9 cellular contexts compared by ENCODE assay signal in genomic region chr3:94064243-94064642, GRCh38. TPM values are rescaled to one million over a fixed set of nuclear protein-coding genes. Genes with fewer than 3 reads are reported as not detected.
DNase-seq lines count a peak whose midpoint lies in the region; ATAC-seq, FAIRE-seq and TF ChIP-seq lines count a peak whose summit lies in the region.
"Had no signal": no experiment of that assay in that cellular context is flagged by ENCODE, and none has a peak within 500 bp of the region (broad histone marks: within the 10 kb centered on the region; RNA-seq: fewer than 3 reads in every experiment).

No MANE protein-coding gene starts in this region.

- H3K27ac ChIP-seq in H1 (ENCODE audit: low read depth, low read length), result no peak overlapping the region

- no peak for FAIRE-seq in H1 (lab: Jason Lieb, UNC)

- CTCF ChIA-PET in H1 (lab: Charles Lee; ENCODE audit: partially characterized antibody), result no interaction called here

- no peak overlapping the region for H2BK120ac ChIP-seq in H1 (replicated peaks; ENCODE audit: low read depth, low read length)

- 91% methylated on average over 4 of the region's 4 CpGs; no CpG with 5 or more reads in 1 of the 2 experiments for whole genome bisulfite sequencing in H1 (ENCODE audit: extremely low coverage in 1 of 2, insufficient coverage in 1 of 2, insufficient read length in 1 of 2, insufficient replicate concordance in 2 of 2, low coverage in 1 of 2, low lambda C conversion rate in 2 of 2, missing lambda C conversion rate in 1 of 2), 2 experiments

- H3K4me1 Mint-ChIP-seq in progenitor cell of endocrine pancreas (ENCODE audit: low read depth), result peaks cover 26% of the 10 kb centered on the region

- no peak overlapping the region for H2AFZ ChIP-seq in H1 (ENCODE audit: low read length)

- peaks cover 17% of the 10 kb centered on the region for H3K36me3 Mint-ChIP-seq in progenitor cell of endocrine pancreas (ENCODE audit: insufficient read depth)

- H3K9me3 Mint-ChIP-seq in progenitor cell of endocrine pancreas (ENCODE audit: low read depth), result no peaks in the 10 kb centered on the region

- H3K23me2 ChIP-seq in H1 (ENCODE audit: low read depth, low read length), result peaks cover 7% of the 10 kb centered on the region; the same call in 1 of the 2 replicates

- TF ChIP-seq POLR2A in H1 (IDR thresholded peaks at IDR 0.05; ENCODE audit: control extremely low read depth in 1 of 2, low read depth in 2 of 2, low read length in 2 of 2), result no peak

- no peak overlapping the region for H3K18ac ChIP-seq in H1 (ENCODE audit: extremely low read depth, low read length)

- TF ChIP-seq EP300 in H1 (IDR thresholded peaks at IDR 0.05; ENCODE audit: borderline replicate concordance in 1 of 2, low read depth in 2 of 2, low read length in 2 of 2), result no peak

- POLR2A ChIA-PET in H1 (lab: Charles Lee; ENCODE audit: partially characterized antibody), result no interaction called here

- H4K91ac ChIP-seq in H1 (replicated peaks; ENCODE audit: insufficient read length, low read length), result no peak overlapping the region

- no peak overlapping the region for H4K8ac ChIP-seq in H1 (ENCODE audit: extremely low read depth, insufficient read depth, low read length)

- peak overlapping the region in 1 of 4 experiments; percentile 82; a peak in 2 of 8 replicates for H3K4me3 ChIP-seq in H1 (ENCODE audit: extremely low read depth in 1 of 4, insufficient read depth in 2 of 4, low read depth in 3 of 4, low read length in 4 of 4)

- no peaks in the 10 kb centered on the region; a peak in 1 of 4 replicates for H3K9me3 ChIP-seq in H1 (ENCODE audit: insufficient read depth in 2 of 2, low read depth in 1 of 2, low read length in 1 of 2)

- H3K79me1 ChIP-seq in H1 (ENCODE audit: low read depth, low read length), result no peaks in the 10 kb centered on the region; the same call in 1 of the 2 replicates

- no peak overlapping the region for H2BK15ac ChIP-seq in H1 (ENCODE audit: low read length)

- H3K9ac ChIP-seq in H1 (replicated peaks in 1 of 4; ENCODE audit: extremely low read depth in 1 of 4, low read depth in 3 of 4, low read length in 3 of 4), result no peak overlapping the region

- no peak overlapping the region for H2BK5ac ChIP-seq in H1 (ENCODE audit: low read depth, low read length)

- H3K79me2 ChIP-seq in H1 (ENCODE audit: control insufficient read depth in 1 of 2, insufficient read depth in 2 of 2, low read length in 2 of 2), result peaks cover 0 to 4% of the 10 kb centered on the region in 2 experiments; a peak in 1 of 4 replicates

- no peaks in the 10 kb centered on the region; a peak in 1 of 8 replicates for H3K36me3 ChIP-seq in H1 (ENCODE audit: control insufficient read depth in 2 of 4, insufficient read depth in 4 of 4, low read length in 3 of 4)

- H4K5ac ChIP-seq in H1 (ENCODE audit: insufficient read length, low read depth, low read length), result no peak overlapping the region

- peak overlapping the region; percentile 100 for H3K27ac Mint-ChIP-seq in progenitor cell of endocrine pancreas

- H3K27me3 Mint-ChIP-seq in progenitor cell of endocrine pancreas, result no peaks in the 10 kb centered on the region

- peaks cover 0 to 2% (median 0%) of the 10 kb centered on the region in 4 experiments; a peak in 2 of 7 replicates for H3K4me1 ChIP-seq in H1 (replicated peaks in 1 of 4; ENCODE audit: control insufficient read depth in 3 of 4, insufficient read depth in 4 of 4, low read length in 3 of 4)

- TF ChIP-seq RAD21 in H1 (IDR thresholded peaks at IDR 0.05 in 1 of 2, conservative IDR thresholded peaks at IDR 0.05 in 1 of 2; ENCODE audit: low read depth in 2 of 2, low read length in 2 of 2), result no peak

- no peaks in the 10 kb centered on the region for H3K27me3 ChIP-seq in H1 (replicated peaks in 1 of 4; ENCODE audit: control insufficient read depth in 3 of 4, extremely low read depth in 1 of 4, insufficient read depth in 3 of 4, low read length in 3 of 4)

- H2BK12ac ChIP-seq in H1 (ENCODE audit: low read depth, low read length), result no peak overlapping the region

- H3K4me2 ChIP-seq in H1 (ENCODE audit: insufficient read depth in 1 of 2, low read depth in 2 of 2, low read length in 2 of 2), result peak overlapping the region; percentile 75 to 90; a peak in 1 of 4 replicates

- no peaks in the 10 kb centered on the region for H4K20me1 ChIP-seq in H1 (replicated peaks in 1 of 2; ENCODE audit: control insufficient read depth in 1 of 2, insufficient read depth in 2 of 2, low read length in 2 of 2)

- H3K4ac ChIP-seq in H1 (replicated peaks; ENCODE audit: insufficient read length, low read depth, low read length), result no peak overlapping the region

- no peak overlapping the region for H3K23ac ChIP-seq in H1 (ENCODE audit: insufficient read length)

- no peak overlapping the region for H3K56ac ChIP-seq in H1 (replicated peaks; ENCODE audit: insufficient read length, low read depth, low read length)

- DNase-seq in GF-D8 (lab: John Stamatoyannopoulos, UW) (peak; percentile 24), NCI-H460 (ENCODE audit: extremely low read depth, low read depth) (peak; percentile 38), H1 (ENCODE audit: low read depth in 1 of 2, low spot score in 2 of 2) (no peak), progenitor cell of endocrine pancreas (ENCODE audit: low spot score, unreplicated experiment) (no peak), GOT3 (lab: John Stamatoyannopoulos, UW) (no peak), amygdala (lab: John Stamatoyannopoulos, UW) (no peak)
- DNase-seq: NCI-H1105 treated with DMSO at 0.1 percent for 48 hours; stimulated activated CD4-positive, alpha-beta T cell treated with anti-CD3 and anti-CD28 coated beads, Interleukin-4, amount 100 ng/mL, for 24 hours had no signal

- H3K4me3 Mint-ChIP-seq in progenitor cell of endocrine pancreas (ENCODE audit: low read depth), result peak overlapping the region; percentile 95

- TF ChIP-seq CTCF in H1 (IDR thresholded peaks at IDR 0.05; ENCODE audit: control extremely low read depth in 1 of 3, insufficient read depth in 1 of 3, low read depth in 1 of 3, low read length in 3 of 3) (no peak), progenitor cell of endocrine pancreas (IDR thresholded peaks at IDR 0.05; ENCODE audit: unreplicated experiment) (no peak)

- no peak overlapping the region for H2BK20ac ChIP-seq in H1 (ENCODE audit: low read length)

- H2AK5ac ChIP-seq in H1 (ENCODE audit: low read depth, low read length), result no peak overlapping the region

- H3K14ac ChIP-seq in H1 (ENCODE audit: insufficient read length), result no peak overlapping the region

- ATAC-seq in GM21367 (IDR thresholded peaks at IDR 0.05; ENCODE audit: unreplicated experiment), result no peak

TF ChIP-seq in H1, 55 proteins besides CTCF, POLR2A, EP300 and RAD21 (continues in another document):
- TF ChIP-seq MAFK (IDR thresholded peaks at IDR 0.05; ENCODE audit: low read depth, low read length) (no peak), NRF1 (IDR thresholded peaks at IDR 0.05; ENCODE audit: low read depth, low read length) (no peak), E2F6 (IDR thresholded peaks at IDR 0.05) (no peak), NANOG (IDR thresholded peaks at IDR 0.05; ENCODE audit: insufficient read depth, low read depth, low read length, poor library complexity, severe bottlenecking) (no peak), POU5F1 (IDR thresholded peaks at IDR 0.05; ENCODE audit: low read depth, low read length) (no peak)

RNA-seq across cellular contexts. Expression of gene NSUN3, which starts 1.4 kb away (rescaled TPM):
- total RNA-seq in NCI-H460 (2014; rRNA removed; shearing (Covaris generic)), result 44.3 and 54.5 TPM in 2 replicates
- polyA plus RNA-seq in NCI-H460 (2014; cell fraction: nucleus; rRNA removed), result 13.8 and 20.8 TPM in 2 replicates
- total RNA-seq in H1 (2021; fragmentation: NEBNext Ultra II Directional; extraction: Animal tissue kit (Norgen Biotek cat#: 25700)), result 5.1 and 7.2 TPM in 2 replicates
- 2.1 and 2.4 TPM in 2 replicates for polyA plus RNA-seq in H1 (2011; rRNA removed)
- polyA plus RNA-seq in H1 (2011; cell fraction: cytosol; rRNA removed), result 2.8 TPM
- polyA plus RNA-seq in H1 (2011; cell fraction: nucleus; rRNA removed), result 6.9 TPM
- polyA plus RNA-seq in H1 (2012, experiment 1 of 2), result 2.3 to 5.4 TPM (median 4.4 TPM) in 4 replicates
- 0.43 TPM for polyA plus RNA-seq in H1 (2012, experiment 2 of 2)
- 4.9 TPM for polyA plus RNA-seq in H1 (2013, experiment 1 of 2)
- 4.0 TPM for polyA plus RNA-seq in H1 (2013, experiment 2 of 2)
- 5.2 and 14.7 TPM in 2 replicates for polyA minus RNA-seq in H1 (2011; rRNA and poly(A)+ RNA removed)
- polyA minus RNA-seq in H1 (2011; cell fraction: cytosol; rRNA and poly(A)+ RNA removed), result 8.6 TPM
- polyA minus RNA-seq in H1 (2011; cell fraction: nucleus; rRNA and poly(A)+ RNA removed), result 27.4 TPM
- total RNA-seq in progenitor cell of endocrine pancreas, result 15.3 and 16.7 TPM in 2 replicates

RNA-seq across cellular contexts. Expression of gene DHFR2, which starts 1.5 kb away (rescaled TPM):
- 4.7 and 5.7 TPM in 2 replicates for total RNA-seq in NCI-H460 (2014; rRNA removed; shearing (Covaris generic))
- polyA plus RNA-seq in NCI-H460 (2014; cell fraction: nucleus; rRNA removed), result 3.9 and 6.7 TPM in 2 replicates
- 2.2 and 2.6 TPM in 2 replicates for total RNA-seq in H1 (2021; fragmentation: NEBNext Ultra II Directional; extraction: Animal tissue kit (Norgen Biotek cat#: 25700))
- 0.59 and 0.67 TPM in 2 replicates for polyA plus RNA-seq in H1 (2011; rRNA removed)
- polyA plus RNA-seq in H1 (2011; cell fraction: cytosol; rRNA removed), result 0.75 TPM
- 0.87 TPM for polyA plus RNA-seq in H1 (2011; cell fraction: nucleus; rRNA removed)
- 1.1 to 1.7 TPM (median 1.5 TPM) in 4 replicates for polyA plus RNA-seq in H1 (2012, experiment 1 of 2)
- 0.22 TPM for polyA plus RNA-seq in H1 (2012, experiment 2 of 2)
- polyA plus RNA-seq in H1 (2013, experiment 1 of 2), result 2.8 TPM
- 2.7 TPM for polyA plus RNA-seq in H1 (2013, experiment 2 of 2)
- polyA minus RNA-seq in H1 (2011; rRNA and poly(A)+ RNA removed), result 1.8 and 1.9 TPM in 2 replicates
- polyA minus RNA-seq in H1 (2011; cell fraction: cytosol; rRNA and poly(A)+ RNA removed), result 2.1 TPM
- polyA minus RNA-seq in H1 (2011; cell fraction: nucleus; rRNA and poly(A)+ RNA removed), result 1.9 TPM
- total RNA-seq in progenitor cell of endocrine pancreas, result 4.2 and 4.4 TPM in 2 replicates

RNA-seq across cellular contexts. Expression of gene STX19, which starts 35.8 kb away (rescaled TPM):
- total RNA-seq in NCI-H460 (2014; rRNA removed; shearing (Covaris generic)), result not detected in 2 replicates
- not detected in 2 replicates for polyA plus RNA-seq in NCI-H460 (2014; cell fraction: nucleus; rRNA removed)
- total RNA-seq in H1 (2021; fragmentation: NEBNext Ultra II Directional; extraction: Animal tissue kit (Norgen Biotek cat#: 25700)), result not detected in 2 replicates
- not detected in 2 replicates for polyA plus RNA-seq in H1 (2011; rRNA removed)
- not detected for polyA plus RNA-seq in H1 (2011; cell fraction: cytosol; rRNA removed)
- polyA plus RNA-seq in H1 (2011; cell fraction: nucleus; rRNA removed), result not detected
- polyA plus RNA-seq in H1 (2012, experiment 1 of 2), result not detected in 4 replicates
- not detected for polyA plus RNA-seq in H1 (2012, experiment 2 of 2)
- not detected for polyA plus RNA-seq in H1 (2013, experiment 1 of 2)
- polyA plus RNA-seq in H1 (2013, experiment 2 of 2), result not detected
- polyA minus RNA-seq in H1 (2011; rRNA and poly(A)+ RNA removed), result not detected in 2 replicates
- polyA minus RNA-seq in H1 (2011; cell fraction: cytosol; rRNA and poly(A)+ RNA removed), result not detected
- not detected for polyA minus RNA-seq in H1 (2011; cell fraction: nucleus; rRNA and poly(A)+ RNA removed)
- total RNA-seq in progenitor cell of endocrine pancreas, result not detected in 2 replicates

Comparison
In these comparisons a context has a peak if more than half of its experiments do, and no peak if none do; other contexts are left out.
1. DNase-seq: peak in GF-D8 (single experiment) and NCI-H460 (single experiment); none in H1 (0 of 2), progenitor cell of endocrine pancreas (single experiment), GOT3 (single experiment) and amygdala (0 of 56).